ENCODE assay signal across 20 cellular contexts in the genomic region with DNA sequence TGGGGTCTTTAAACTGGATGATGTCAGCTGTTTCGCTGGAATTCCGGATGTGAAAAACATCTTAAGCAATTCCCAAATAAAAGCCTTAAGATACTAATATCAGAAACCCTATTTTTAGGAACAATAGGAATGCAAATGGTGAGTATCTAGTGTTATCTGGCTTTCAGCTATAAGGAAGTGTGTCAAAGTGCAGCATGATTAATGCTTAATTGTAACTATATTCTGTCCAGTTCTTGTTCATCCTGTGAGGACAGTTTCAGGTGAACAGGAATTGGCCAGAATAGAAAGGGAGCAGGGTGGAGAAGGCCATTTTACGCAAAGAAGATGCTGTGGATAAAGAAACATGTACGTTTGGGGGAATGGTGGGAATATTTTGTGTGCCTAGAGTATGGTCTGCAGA.
DNase-seq lines count a peak whose midpoint lies in the region; ATAC-seq and TF ChIP-seq lines count a peak whose summit lies in the region.
"Had no signal": no experiment of that assay in that cellular context is flagged by ENCODE, and none has a peak within 500 bp of the region (broad histone marks: within the 10 kb centered on the region; RNA-seq: fewer than 3 reads in every experiment).

No MANE protein-coding gene starts in this region.

- H3K9me2 ChIP-seq in PC-3 (replicated peaks; ENCODE audit: low read length) (no peaks in the 10 kb centered on the region), GM23338 (ENCODE audit: insufficient read depth) (no peaks in the 10 kb centered on the region)

- H3K9me3 ChIP-seq in PC-3 (ENCODE audit: low read length) (no peaks in the 10 kb centered on the region), parathyroid adenoma (ENCODE audit: control insufficient read depth, low read length) (no peaks in the 10 kb centered on the region), lower lobe of right lung (no peaks in the 10 kb centered on the region)
- H3K9me3 ChIP-seq: SJSA1 had no signal

- H3K9ac ChIP-seq in PC-3 (ENCODE audit: low read length), result peak overlapping the region; percentile 16; the same call in 1 of the 2 replicates
- H3K9ac ChIP-seq in parathyroid adenoma, result no peak overlapping the region

- no TSS peak for BruUV-seq in PC-3 (replicated peaks; lab: Mats Ljungman, UMichigan)

- H3K36me3 ChIP-seq in ACC112 (ENCODE audit: insufficient read depth, low read length), result no peaks in the 10 kb centered on the region
- H3K36me3 ChIP-seq in PC-3 (ENCODE audit: low read depth, low read length), result no peaks in the 10 kb centered on the region
- no peaks in the 10 kb centered on the region for H3K36me3 ChIP-seq in parathyroid adenoma (ENCODE audit: control insufficient read depth, insufficient read depth, low read length)
- no peaks in the 10 kb centered on the region for H3K36me3 ChIP-seq in lower lobe of right lung
- 0 out of 2 replicates have a peak, but pooled peaks cover 7% of the 10 kb centered on the region for H3K36me3 ChIP-seq in GM23338 (ENCODE audit: insufficient read depth)
- H3K36me3 ChIP-seq: SJSA1 had no signal

- ATAC-seq in PC-3 (peak; percentile 11; the same call in 1 of the 2 replicates), HG02623 (IDR thresholded peaks at IDR 0.05; ENCODE audit: unreplicated experiment) (no peak), lower lobe of right lung (no peak), GM23338 (no peak)

- no peaks in the 10 kb centered on the region for H4K20me1 ChIP-seq in PC-3 (ENCODE audit: low read length)
- no peaks in the 10 kb centered on the region for H4K20me1 ChIP-seq in GM23338 (replicated peaks; ENCODE audit: insufficient read depth)

- H3K27ac ChIP-seq in ACC112 (ENCODE audit: low read depth, low read length), result peak overlapping the region; percentile 39
- peak overlapping the region; percentile 77 for H3K27ac ChIP-seq in PC-3 (ENCODE audit: low read length)
- peak overlapping the region; percentile 80 for H3K27ac ChIP-seq in epithelial cell of prostate
- H3K27ac ChIP-seq in parathyroid adenoma, result peak overlapping the region; percentile 92
- H3K27ac ChIP-seq in lower lobe of right lung, result no peak overlapping the region
- no peak overlapping the region for H3K27ac ChIP-seq in GM23338 (ENCODE audit: low read depth)
- H3K27ac ChIP-seq: C4-2B, RWPE1 had no signal

- H3F3A ChIP-seq in PC-3 (ENCODE audit: low read length, unreplicated experiment), result peaks cover 2% of the 10 kb centered on the region
- no peaks in the 10 kb centered on the region for H3F3A ChIP-seq in GM23338 (replicated peaks; ENCODE audit: low read depth)

- H3K27me3 ChIP-seq in ACC112 (ENCODE audit: insufficient read depth, low read length) (no peaks in the 10 kb centered on the region), PC-3 (ENCODE audit: low read length) (no peaks in the 10 kb centered on the region), parathyroid adenoma (ENCODE audit: control insufficient read depth, insufficient read depth, low read length) (no peaks in the 10 kb centered on the region), lower lobe of right lung (ENCODE audit: low read depth) (no peaks in the 10 kb centered on the region), GM23338 (ENCODE audit: insufficient read depth) (no peaks in the 10 kb centered on the region)
- H3K27me3 ChIP-seq: SJSA1 had no signal

- CTCF ChIA-PET in PC-3 (lab: Charles Lee), result interaction anchor here (0.5 kb wide), 1 partner anchor 29 kb away, joined by 3 read pairs; no protein-coding TSS in a partner anchor

- no peak overlapping the region for H3K27ac Mint-ChIP-seq in GM23338
- H3K27ac Mint-ChIP-seq: H9 had no signal

- H3K4me1 Mint-ChIP-seq in GM23338, result peaks cover 18% of the 10 kb centered on the region; the same call in 2 of the 3 replicates

- H3K4me2 ChIP-seq in PC-3 (ENCODE audit: low read length) (peak overlapping the region; percentile 50; the same call in 1 of the 2 replicates), parathyroid adenoma (ENCODE audit: low read length) (no peak overlapping the region), GM23338 (no peak overlapping the region)

- no peak overlapping the region for H2AFZ ChIP-seq in ACC112 (ENCODE audit: low read length, unreplicated experiment)
- H2AFZ ChIP-seq in PC-3 (ENCODE audit: low read length), result no peak overlapping the region
- H2AFZ ChIP-seq in parathyroid adenoma, result no peak overlapping the region
- H2AFZ ChIP-seq in GM23338, result no peak overlapping the region

- H3K79me2 ChIP-seq in ACC112 (ENCODE audit: control insufficient read depth, insufficient read depth, low read length, unreplicated experiment) (no peaks in the 10 kb centered on the region), PC-3 (ENCODE audit: low read length) (no peaks in the 10 kb centered on the region), parathyroid adenoma (no peaks in the 10 kb centered on the region), GM23338 (replicated peaks; ENCODE audit: insufficient read depth) (no peaks in the 10 kb centered on the region)

- intact Hi-C loops in PC-3 (cut with micrococcal nuclease) (no loop called here), lower lobe of right lung (cut with DNase I) (no loop called here)

- DNase-seq in PC-3 (peak; percentile 63), epithelial cell of prostate (ENCODE audit: low read depth, low spot score) (no peak), lower lobe of right lung (no peak), GM23338 (ENCODE audit: low spot score) (no peak)
- DNase-seq in activated CD4-positive, alpha-beta T cell treated with anti-CD3 and anti-CD28 coated beads, Interleukin-2, amount 50 U/mL, for 1 hour, result no peak
- DNase-seq: COR-L47, H9, KBM-7, MV-4-11, NCI-H1417, NCI-H187 treated with DMSO at 0.1 percent for 48 hours, NCI-H2171, NCI-H446 treated with DMSO at 0.1 percent for 48 hours, OCI-M1 had no signal

- H3K4me3 ChIP-seq in ACC112 (ENCODE audit: low read depth, low read length) (no peak overlapping the region), PC-3 (ENCODE audit: low read length) (no peak overlapping the region), parathyroid adenoma (ENCODE audit: low read depth, low read length) (no peak overlapping the region), lower lobe of right lung (no peak overlapping the region), GM23338 (no peak overlapping the region)
- H3K4me3 ChIP-seq: SJSA1 had no signal

- peaks cover 3% of the 10 kb centered on the region; the same call in 2 of the 3 replicates for H3K9me3 Mint-ChIP-seq in GM23338

- no peaks in the 10 kb centered on the region; the same call in 2 of the 3 replicates for H3K36me3 Mint-ChIP-seq in GM23338 (ENCODE audit: low read depth)

- H3K4me3 Mint-ChIP-seq in GM23338, result no peak overlapping the region
- H3K4me3 Mint-ChIP-seq: H9 had no signal

- POLR2A ChIA-PET in PC-3 (lab: Charles Lee; ENCODE audit: unreplicated experiment), result no interaction called here

- no peaks in the 10 kb centered on the region for H3K27me3 Mint-ChIP-seq in GM23338 (ENCODE audit: insufficient read depth, low read depth, poor library complexity)

- TF ChIP-seq CTCF in PC-3 (conservative IDR thresholded peaks at IDR 0.05; ENCODE audit: low read depth, low read length) (no peak), parathyroid adenoma (IDR thresholded peaks at IDR 0.05) (no peak), lower lobe of right lung (IDR thresholded peaks at IDR 0.05) (no peak), GM23338 (conservative IDR thresholded peaks at IDR 0.05; ENCODE audit: low read depth in 2 of 2) (no peak)

- peaks cover 48% of the 10 kb centered on the region for H3K4me1 ChIP-seq in ACC112 (ENCODE audit: control insufficient read depth, insufficient read depth, low read length, unreplicated experiment)
- peaks cover 58% of the 10 kb centered on the region for H3K4me1 ChIP-seq in PC-3 (ENCODE audit: insufficient read depth, low read length)
- H3K4me1 ChIP-seq in parathyroid adenoma, result peaks cover 33% of the 10 kb centered on the region
- no peaks in the 10 kb centered on the region for H3K4me1 ChIP-seq in lower lobe of right lung
- peaks cover 4% of the 10 kb centered on the region; the same call in 1 of the 2 replicates for H3K4me1 ChIP-seq in GM23338 (ENCODE audit: insufficient read depth)

TF ChIP-seq in GM23338, 12 proteins besides CTCF, POLR2A, EP300 and RAD21 (continues in another document):
- TF ChIP-seq CREB1 (CRISPR knock-in tag; IDR thresholded peaks at IDR 0.05; ENCODE audit: low read depth), result no peak
- no peak for TF ChIP-seq ZNF114 (CRISPR knock-in tag; IDR thresholded peaks at IDR 0.05)
- no peak for TF ChIP-seq NANOG (IDR thresholded peaks at IDR 0.05; ENCODE audit: borderline replicate concordance)
- TF ChIP-seq, protein P1, sequence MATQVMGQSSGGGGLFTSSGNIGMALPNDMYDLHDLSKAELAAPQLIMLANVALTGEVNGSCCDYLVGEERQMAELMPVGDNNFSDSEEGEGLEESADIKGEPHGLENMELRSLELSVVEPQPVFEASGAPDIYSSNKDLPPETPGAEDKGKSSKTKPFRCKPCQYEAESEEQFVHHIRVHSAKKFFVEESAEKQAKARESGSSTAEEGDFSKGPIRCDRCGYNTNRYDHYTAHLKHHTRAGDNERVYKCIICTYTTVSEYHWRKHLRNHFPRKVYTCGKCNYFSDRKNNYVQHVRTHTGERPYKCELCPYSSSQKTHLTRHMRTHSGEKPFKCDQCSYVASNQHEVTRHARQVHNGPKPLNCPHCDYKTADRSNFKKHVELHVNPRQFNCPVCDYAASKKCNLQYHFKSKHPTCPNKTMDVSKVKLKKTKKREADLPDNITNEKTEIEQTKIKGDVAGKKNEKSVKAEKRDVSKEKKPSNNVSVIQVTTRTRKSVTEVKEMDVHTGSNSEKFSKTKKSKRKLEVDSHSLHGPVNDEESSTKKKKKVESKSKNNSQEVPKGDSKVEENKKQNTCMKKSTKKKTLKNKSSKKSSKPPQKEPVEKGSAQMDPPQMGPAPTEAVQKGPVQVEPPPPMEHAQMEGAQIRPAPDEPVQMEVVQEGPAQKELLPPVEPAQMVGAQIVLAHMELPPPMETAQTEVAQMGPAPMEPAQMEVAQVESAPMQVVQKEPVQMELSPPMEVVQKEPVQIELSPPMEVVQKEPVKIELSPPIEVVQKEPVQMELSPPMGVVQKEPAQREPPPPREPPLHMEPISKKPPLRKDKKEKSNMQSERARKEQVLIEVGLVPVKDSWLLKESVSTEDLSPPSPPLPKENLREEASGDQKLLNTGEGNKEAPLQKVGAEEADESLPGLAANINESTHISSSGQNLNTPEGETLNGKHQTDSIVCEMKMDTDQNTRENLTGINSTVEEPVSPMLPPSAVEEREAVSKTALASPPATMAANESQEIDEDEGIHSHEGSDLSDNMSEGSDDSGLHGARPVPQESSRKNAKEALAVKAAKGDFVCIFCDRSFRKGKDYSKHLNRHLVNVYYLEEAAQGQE (IDR thresholded peaks at IDR 0.05; ENCODE audit: unreplicated experiment), result no peak
- no peak for TF ChIP-seq EZH2 (IDR thresholded peaks at IDR 0.05; ENCODE audit: low read depth, unreplicated experiment)
- no peak for TF ChIP-seq ZNF331 (CRISPR knock-in tag; IDR thresholded peaks at IDR 0.05; ENCODE audit: low read depth)

Comparison
In these comparisons a context has a peak if more than half of its experiments do, and no peak if none do; other contexts are left out.
1. H3K27ac ChIP-seq: peak in ACC112 (single experiment), PC-3 (single experiment), epithelial cell of prostate (single experiment) and parathyroid adenoma (single experiment); none in lower lobe of right lung (single experiment) and GM23338 (single experiment).